2 cellular contexts compared by ENCODE assay signal in the genomic region with DNA sequence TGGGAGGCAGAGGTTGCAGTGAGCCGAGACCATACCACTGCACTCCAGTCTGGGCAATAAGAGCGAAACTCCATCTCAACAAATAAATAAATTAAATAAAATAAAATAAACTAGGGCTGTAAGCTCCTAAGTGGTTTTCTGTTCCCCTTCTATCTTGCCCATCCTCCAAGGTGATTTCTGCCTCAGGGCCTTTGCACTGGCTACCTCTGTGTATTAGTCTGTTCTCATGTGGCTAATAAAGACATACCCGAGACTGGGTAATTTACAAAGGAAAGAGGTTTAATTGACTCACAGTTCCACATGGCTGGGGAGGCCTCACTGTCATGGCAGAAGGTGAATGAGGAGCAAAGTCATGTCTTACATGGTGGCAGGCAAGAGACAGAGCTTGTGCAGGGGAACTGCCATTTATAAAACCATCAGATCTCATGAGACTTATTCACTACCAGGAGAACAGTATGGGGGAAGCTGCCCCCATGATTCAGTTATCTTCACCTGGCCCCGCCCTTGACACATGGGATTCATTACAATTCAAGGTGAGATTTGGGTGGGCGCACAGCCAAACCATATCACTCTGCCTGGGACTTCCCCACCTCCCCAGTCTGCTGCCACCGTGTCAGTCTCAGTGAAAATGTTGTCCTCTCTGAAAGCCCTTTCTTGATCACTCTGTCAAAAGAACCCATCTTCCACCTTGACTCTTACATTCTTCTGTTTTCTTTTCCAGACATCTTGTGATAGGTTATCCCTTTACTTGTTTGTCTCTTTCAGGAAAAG. TPM values are rescaled to one million over a fixed set of nuclear protein-coding genes. Genes with fewer than 3 reads are reported as not detected.
"Had no signal": no experiment of that assay in that cellular context is flagged by ENCODE, and none has a peak within 500 bp of the region (broad histone marks: within the 10 kb centered on the region; RNA-seq: fewer than 3 reads in every experiment).

No MANE protein-coding gene starts in this region.

RNA-seq across cellular contexts. Expression of gene TMEM51, which starts 22.0 kb away (rescaled TPM):
- total RNA-seq: natural killer cell had no signal
- polyA plus RNA-seq: immature natural killer cell had no signal
